In the genomic region with DNA sequence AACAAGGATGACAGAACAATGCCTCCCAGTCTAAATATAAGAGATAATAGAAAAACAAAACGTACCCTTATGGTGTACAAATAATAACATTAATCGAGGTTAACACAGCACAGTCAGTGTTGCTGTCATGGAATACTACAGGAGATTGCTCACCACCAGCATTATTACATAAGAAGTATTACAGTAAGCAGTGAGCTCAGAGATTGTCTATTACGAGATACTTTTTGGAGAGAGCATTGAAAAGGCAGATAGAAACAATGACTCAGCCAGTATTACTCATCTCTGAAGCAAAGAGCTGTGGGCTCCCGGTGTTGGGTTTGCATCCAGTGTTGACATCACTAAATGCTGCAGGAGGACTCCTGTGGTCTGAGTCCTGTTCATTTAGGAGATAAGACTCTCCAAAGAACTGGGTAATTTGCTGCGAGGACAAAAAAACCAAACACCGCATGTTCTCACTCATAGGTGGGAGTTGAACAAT, we compare ENCODE assay signal across 8 cellular contexts.
DNase-seq lines count a peak whose midpoint lies in the region; ATAC-seq, FAIRE-seq and TF ChIP-seq lines count a peak whose summit lies in the region.

No MANE protein-coding gene starts in this region.

- intact Hi-C loops in K562 (cut with micrococcal nuclease) (no loop called here), upper lobe of right lung (cut with DNase I) (no loop called here)

- POLR2A ChIA-PET in K562 (lab: Yijun Ruan, JAX): no interaction called here

- WGBS in K562 (ENCODE audit: insufficient coverage, low coverage, missing lambda C conversion rate): 0% methylated on average over 6 of the region's 6 CpGs

- CTCF ChIA-PET in K562 (lab: Yijun Ruan, JAX; ENCODE audit: low intra/inter-chr PET ratio): no interaction called here

- no peak for FAIRE-seq in K562 (lab: Jason Lieb, UNC)

- ATAC-seq in GM21381 (IDR thresholded peaks at IDR 0.05; ENCODE audit: unreplicated experiment): peak; percentile 45
- peak; percentile 48 for ATAC-seq in HG03575 (IDR thresholded peaks at IDR 0.05; ENCODE audit: extremely low read depth, insufficient number of reproducible peaks, low FRiP score, unreplicated experiment)
- ATAC-seq in K562: peak; percentile 54; the same call in 1 of the 3 replicates
- no peak for ATAC-seq in upper lobe of right lung

- no peak for TF ChIP-seq POLR2A in K562 (conservative IDR thresholded peaks at IDR 0.05)

- H2AFZ ChIP-seq in K562 (ENCODE audit: low read depth, low read length): no peak overlapping the region

- H3K79me2 ChIP-seq in K562 (ENCODE audit: control insufficient read depth, insufficient read depth, low read length): no peaks in the 10 kb centered on the region

- H3K4me1 ChIP-seq in K562 (replicated peaks in 1 of 2; ENCODE audit: control insufficient read depth in 2 of 2, insufficient read depth in 2 of 2, low read length in 2 of 2) (no peaks in the 10 kb centered on the region), upper lobe of right lung (no peaks in the 10 kb centered on the region)

- BruUV-seq in K562 (replicated peaks; lab: Mats Ljungman, UMichigan): no TSS peak

- H3K36me3 ChIP-seq in K562 (ENCODE audit: control insufficient read depth, insufficient read depth, low read length): no peaks in the 10 kb centered on the region
- no peaks in the 10 kb centered on the region for H3K36me3 ChIP-seq in upper lobe of right lung

- TF ChIP-seq EP300 in K562 (IDR thresholded peaks at IDR 0.05; ENCODE audit: low read length): no peak

- H3K27me3 ChIP-seq in K562 (ENCODE audit: control insufficient read depth in 2 of 2, insufficient read depth in 2 of 2, low read length in 2 of 2): no peaks in the 10 kb centered on the region
- H3K27me3 ChIP-seq in upper lobe of right lung: no peaks in the 10 kb centered on the region

- DNase-seq in ELF-1 (ENCODE audit: low read depth, low spot score) (peak; percentile 57), K562 (ENCODE audit: extremely low read depth in 1 of 4, low spot score in 3 of 4) (peak in 2 of 4 experiments; percentile 24 to 31), occipital lobe (lab: John Stamatoyannopoulos, UW) (peak; percentile 55), retina (no peak), DMS 273 treated with DMSO at 0.1 percent for 48 hours (lab: John Stamatoyannopoulos, UW) (no peak), upper lobe of right lung (no peak)

- H3K4me2 ChIP-seq in K562 (ENCODE audit: insufficient read depth, low read length): no peak overlapping the region

- TF ChIP-seq CTCF in K562 (IDR thresholded peaks at IDR 0.05 in 2 of 3, conservative IDR thresholded peaks at IDR 0.05 in 1 of 3; ENCODE audit: insufficient read depth in 2 of 3, low read depth in 1 of 3, low read length in 3 of 3) (no peak), upper lobe of right lung (IDR thresholded peaks at IDR 0.05) (no peak)

- H3K4me3 ChIP-seq in K562: no peak overlapping the region
- no peak overlapping the region for H3K4me3 ChIP-seq in upper lobe of right lung

- no peak overlapping the region for H3K9ac ChIP-seq in K562 (ENCODE audit: insufficient read depth in 1 of 2, low read depth in 2 of 2, low read length in 2 of 2)

- in situ Hi-C loops in K562 (cut with MboI): no loop called here

- H3K27ac ChIP-seq in K562 (ENCODE audit: extremely low read depth, low read depth, low read length) (no peak overlapping the region), upper lobe of right lung (no peak overlapping the region)

- H4K20me1 ChIP-seq in K562 (replicated peaks; ENCODE audit: control insufficient read depth, insufficient read depth, low read length): no peaks in the 10 kb centered on the region

- H3K9me3 ChIP-seq in K562 (replicated peaks; ENCODE audit: control insufficient read depth, insufficient read depth, low read depth, low read length) (no peaks in the 10 kb centered on the region), upper lobe of right lung (no peaks in the 10 kb centered on the region)

- TF ChIP-seq RAD21 in K562 (CRISPR knock-in tag; conservative IDR thresholded peaks at IDR 0.05 in 1 of 2, IDR thresholded peaks at IDR 0.05 in 1 of 2): no peak

- no peaks in the 10 kb centered on the region for H3K9me1 ChIP-seq in K562 (ENCODE audit: control insufficient read depth, insufficient read depth, low read length)

TF ChIP-seq in K562, 482 proteins besides CTCF, POLR2A, EP300 and RAD21 (continues in another document):
- TF ChIP-seq ZBTB17 (CRISPR knock-in tag; IDR thresholded peaks at IDR 0.05) (no peak), NR4A1 (CRISPR knock-in tag; IDR thresholded peaks at IDR 0.05) (no peak), NR4A1 (tag; IDR thresholded peaks at IDR 0.05) (no peak), ZNF764 (CRISPR knock-in tag; IDR thresholded peaks at IDR 0.05; ENCODE audit: low read depth) (no peak), ADNP (tag; IDR thresholded peaks at IDR 0.05) (no peak), TGIF2 (CRISPR knock-in tag; IDR thresholded peaks at IDR 0.05) (no peak), MECOM (CRISPR knock-in tag; IDR thresholded peaks at IDR 0.05) (no peak), FOSL1 (tag; conservative IDR thresholded peaks at IDR 0.05) (peak; percentile 56), FOXK2 (conservative IDR thresholded peaks at IDR 0.05 in 1 of 2, IDR thresholded peaks at IDR 0.05 in 1 of 2; ENCODE audit: low read depth in 2 of 2) (0 out of 4 replicates have a peak, but pooled peaks of 1 of the 2 experiments have one; percentile 17), SAFB (IDR thresholded peaks at IDR 0.05; ENCODE audit: borderline replicate concordance, low read depth, low read length) (no peak), SP2 (IDR thresholded peaks at IDR 0.05; ENCODE audit: extremely low read depth, low read depth, low read length, poor library complexity, severe bottlenecking) (no peak), ZNF75A (CRISPR knock-in tag; IDR thresholded peaks at IDR 0.05) (no peak), LEF1 (IDR thresholded peaks at IDR 0.05) (no peak)
- TF ChIP-seq, protein P1, sequence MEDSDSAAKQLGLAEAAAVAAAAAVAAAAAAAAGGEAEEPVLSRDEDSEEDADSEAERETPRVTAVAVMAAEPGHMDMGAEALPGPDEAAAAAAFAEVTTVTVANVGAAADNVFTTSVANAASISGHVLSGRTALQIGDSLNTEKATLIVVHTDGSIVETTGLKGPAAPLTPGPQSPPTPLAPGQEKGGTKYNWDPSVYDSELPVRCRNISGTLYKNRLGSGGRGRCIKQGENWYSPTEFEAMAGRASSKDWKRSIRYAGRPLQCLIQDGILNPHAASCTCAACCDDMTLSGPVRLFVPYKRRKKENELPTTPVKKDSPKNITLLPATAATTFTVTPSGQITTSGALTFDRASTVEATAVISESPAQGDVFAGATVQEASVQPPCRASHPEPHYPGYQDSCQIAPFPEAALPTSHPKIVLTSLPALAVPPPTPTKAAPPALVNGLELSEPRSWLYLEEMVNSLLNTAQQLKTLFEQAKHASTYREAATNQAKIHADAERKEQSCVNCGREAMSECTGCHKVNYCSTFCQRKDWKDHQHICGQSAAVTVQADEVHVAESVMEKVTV (CRISPR knock-in tag; IDR thresholded peaks at IDR 0.05): no peak
- TF ChIP-seq, protein P2, sequence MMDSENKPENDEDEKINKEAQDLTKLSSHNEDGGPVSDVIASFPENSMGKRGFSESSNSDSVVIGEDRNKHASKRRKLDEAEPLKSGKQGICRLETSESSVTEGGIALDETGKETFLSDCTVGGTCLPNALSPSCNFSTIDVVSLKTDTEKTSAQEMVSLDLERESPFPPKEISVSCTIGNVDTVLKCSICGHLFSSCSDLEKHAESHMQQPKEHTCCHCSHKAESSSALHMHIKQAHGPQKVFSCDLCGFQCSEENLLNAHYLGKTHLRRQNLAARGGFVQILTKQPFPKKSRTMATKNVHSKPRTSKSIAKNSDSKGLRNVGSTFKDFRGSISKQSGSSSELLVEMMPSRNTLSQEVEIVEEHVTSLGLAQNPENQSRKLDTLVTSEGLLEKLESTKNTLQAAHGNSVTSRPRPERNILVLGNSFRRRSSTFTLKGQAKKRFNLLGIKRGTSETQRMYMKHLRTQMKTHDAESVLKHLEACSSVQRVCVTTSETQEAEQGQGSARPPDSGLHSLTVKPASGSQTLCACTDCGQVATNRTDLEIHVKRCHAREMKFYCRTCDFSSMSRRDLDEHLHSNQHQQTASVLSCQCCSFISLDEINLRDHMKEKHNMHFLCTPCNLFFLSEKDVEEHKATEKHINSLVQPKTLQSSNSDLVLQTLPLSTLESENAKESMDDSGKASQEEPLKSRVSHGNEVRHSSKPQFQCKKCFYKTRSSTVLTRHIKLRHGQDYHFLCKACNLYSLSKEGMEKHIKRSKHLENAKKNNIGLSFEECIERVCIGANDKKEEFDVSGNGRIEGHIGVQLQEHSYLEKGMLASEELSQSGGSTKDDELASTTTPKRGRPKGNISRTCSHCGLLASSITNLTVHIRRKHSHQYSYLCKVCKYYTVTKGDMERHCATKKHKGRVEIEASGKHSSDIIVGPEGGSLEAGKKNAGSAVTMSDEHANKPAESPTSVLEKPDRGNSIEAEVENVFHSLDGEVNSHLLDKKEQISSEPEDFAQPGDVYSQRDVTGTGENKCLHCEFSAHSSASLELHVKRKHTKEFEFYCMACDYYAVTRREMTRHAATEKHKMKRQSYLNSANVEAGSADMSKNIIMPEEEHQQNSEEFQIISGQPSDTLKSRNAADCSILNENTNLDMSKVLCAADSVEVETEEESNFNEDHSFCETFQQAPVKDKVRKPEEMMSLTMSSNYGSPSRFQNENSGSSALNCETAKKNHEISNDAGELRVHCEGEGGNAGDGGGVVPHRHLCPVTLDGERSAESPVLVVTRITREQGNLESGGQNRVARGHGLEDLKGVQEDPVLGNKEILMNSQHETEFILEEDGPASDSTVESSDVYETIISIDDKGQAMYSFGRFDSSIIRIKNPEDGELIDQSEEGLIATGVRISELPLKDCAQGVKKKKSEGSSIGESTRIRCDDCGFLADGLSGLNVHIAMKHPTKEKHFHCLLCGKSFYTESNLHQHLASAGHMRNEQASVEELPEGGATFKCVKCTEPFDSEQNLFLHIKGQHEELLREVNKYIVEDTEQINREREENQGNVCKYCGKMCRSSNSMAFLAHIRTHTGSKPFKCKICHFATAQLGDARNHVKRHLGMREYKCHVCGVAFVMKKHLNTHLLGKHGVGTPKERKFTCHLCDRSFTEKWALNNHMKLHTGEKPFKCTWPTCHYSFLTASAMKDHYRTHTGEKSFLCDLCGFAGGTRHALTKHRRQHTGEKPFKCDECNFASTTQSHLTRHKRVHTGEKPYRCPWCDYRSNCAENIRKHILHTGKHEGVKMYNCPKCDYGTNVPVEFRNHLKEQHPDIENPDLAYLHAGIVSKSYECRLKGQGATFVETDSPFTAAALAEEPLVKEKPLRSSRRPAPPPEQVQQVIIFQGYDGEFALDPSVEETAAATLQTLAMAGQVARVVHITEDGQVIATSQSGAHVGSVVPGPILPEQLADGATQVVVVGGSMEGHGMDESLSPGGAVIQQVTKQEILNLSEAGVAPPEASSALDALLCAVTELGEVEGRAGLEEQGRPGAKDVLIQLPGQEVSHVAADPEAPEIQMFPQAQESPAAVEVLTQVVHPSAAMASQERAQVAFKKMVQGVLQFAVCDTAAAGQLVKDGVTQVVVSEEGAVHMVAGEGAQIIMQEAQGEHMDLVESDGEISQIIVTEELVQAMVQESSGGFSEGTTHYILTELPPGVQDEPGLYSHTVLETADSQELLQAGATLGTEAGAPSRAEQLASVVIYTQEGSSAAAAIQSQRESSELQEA (IDR thresholded peaks at IDR 0.05; ENCODE audit: low read depth): no peak

Comparison
In these comparisons a context has a peak if more than half of its experiments do, and no peak if none do; other contexts are left out.
1. DNase-seq: peak in ELF-1 (single experiment) and occipital lobe (single experiment); none in retina (single experiment), DMS 273 treated with DMSO at 0.1 percent for 48 hours (single experiment) and upper lobe of right lung (single experiment).